In the genomic region with DNA sequence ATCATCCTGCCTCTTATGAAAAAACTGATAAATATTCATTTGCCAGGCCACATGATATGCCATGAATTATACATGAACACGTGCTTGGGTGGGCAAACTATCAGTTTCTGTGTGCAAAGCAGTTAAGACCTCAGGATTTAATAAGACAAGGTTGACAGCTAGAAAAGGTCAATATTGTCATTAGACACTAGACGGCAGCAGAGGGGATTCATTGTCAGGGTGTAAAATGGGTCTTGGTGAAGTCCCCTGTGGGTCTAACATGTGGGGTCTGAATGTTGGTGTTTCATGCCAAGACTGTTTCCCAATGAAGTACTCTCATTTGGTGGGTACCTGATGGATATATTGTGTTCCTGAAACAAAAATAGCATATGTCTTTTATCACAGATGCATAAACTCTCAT, we compare ENCODE assay signal across 8 cellular contexts.
A peak's percentile ranks its signal among the peaks of the same experiment; 100 is the strongest.
DNase-seq lines count a peak whose midpoint lies in the region; TF ChIP-seq lines count a peak whose summit lies in the region.

No MANE protein-coding gene starts in this region.

- H3K9me3 ChIP-seq in MM.1S (replicated peaks; ENCODE audit: insufficient read depth, low read length) = no peaks in the 10 kb centered on the region
- no peaks in the 10 kb centered on the region for H3K9me3 ChIP-seq in SK-N-MC (ENCODE audit: low read depth, low read length)

- H3K27ac ChIP-seq in MM.1S (ENCODE audit: low read length) = no peak overlapping the region
- H3K27ac ChIP-seq in SK-N-MC = no peak overlapping the region

- no peaks in the 10 kb centered on the region for H3K36me3 Mint-ChIP-seq in nephron (ENCODE audit: low read depth)

- no peak overlapping the region for H3K4me3 Mint-ChIP-seq in nephron

- H3K27me3 Mint-ChIP-seq in nephron (ENCODE audit: low read depth) = peaks cover 16% of the 10 kb centered on the region

- no peaks in the 10 kb centered on the region for H3K79me2 ChIP-seq in MM.1S (ENCODE audit: low read length)

- H4K20me1 ChIP-seq in MM.1S (ENCODE audit: insufficient read depth, low read length) = no peaks in the 10 kb centered on the region

- H3K4me1 ChIP-seq in MM.1S (ENCODE audit: low read length) = no peaks in the 10 kb centered on the region

- WGBS in lower leg skin, 2 donors = 12 to 19% methylated on average over 2 of the region's 2 CpGs

- H3F3A ChIP-seq in MM.1S (ENCODE audit: insufficient read depth, low read length) = no peaks in the 10 kb centered on the region

- H3K27me3 ChIP-seq in MM.1S (replicated peaks; ENCODE audit: insufficient read depth, low read length) = peaks cover 25% of the 10 kb centered on the region

- TF ChIP-seq CTCF in GM12865 (IDR thresholded peaks at IDR 0.05; ENCODE audit: insufficient read depth, low read depth, low read length, missing control alignments) (peak; percentile 52), MM.1S (IDR thresholded peaks at IDR 0.05; ENCODE audit: low read length) (0 out of 2 replicates have a peak, but pooled peaks have one; percentile 6), nephron (IDR thresholded peaks at IDR 0.05; ENCODE audit: unreplicated experiment in 3 of 3) (peak in 2 of 3 experiments; percentile 13 to 20), lower leg skin (IDR thresholded peaks at IDR 0.05) (no peak)

- TF ChIP-seq POLR2A in lower leg skin (IDR thresholded peaks at IDR 0.05) = no peak

- no peaks in the 10 kb centered on the region for H3K9me3 Mint-ChIP-seq in nephron

- no peak overlapping the region for H2AFZ ChIP-seq in MM.1S (ENCODE audit: low read length)

- H3K9ac ChIP-seq in MM.1S (ENCODE audit: low read length) = no peak overlapping the region
- no peak overlapping the region for H3K9ac ChIP-seq in SK-N-MC (ENCODE audit: insufficient read length)

- H3K4me3 ChIP-seq in GM12865 (ENCODE audit: low read depth, low read length) = no peak overlapping the region
- no peak overlapping the region for H3K4me3 ChIP-seq in MM.1S (ENCODE audit: low read length)
- H3K4me3 ChIP-seq in SK-N-MC = 0 out of 2 replicates have a peak overlapping the region, but pooled peaks have one; percentile 6
- no peak overlapping the region for H3K4me3 ChIP-seq in lower leg skin (ENCODE audit: low read depth, poor library complexity, severe bottlenecking)

- H3K36me3 ChIP-seq in MM.1S (replicated peaks; ENCODE audit: insufficient read depth, low read length) = no peaks in the 10 kb centered on the region
- H3K36me3 ChIP-seq in SK-N-MC (ENCODE audit: insufficient read depth, low read length) = no peaks in the 10 kb centered on the region

- H3K4me2 ChIP-seq in MM.1S (ENCODE audit: low read depth, low read length) = no peak overlapping the region

- intact Hi-C loops in lower leg skin (cut with DNase I; ENCODE audit: low total_unique reads) = no loop called here

- H3K27ac Mint-ChIP-seq in nephron = no peak overlapping the region

- H3K9me2 ChIP-seq in MM.1S (replicated peaks; ENCODE audit: insufficient read depth, low read length) = no peaks in the 10 kb centered on the region

- H3K4me1 Mint-ChIP-seq in nephron = no peaks in the 10 kb centered on the region

- DNase-seq in GM12865 (ENCODE audit: low read depth) (peak; percentile 40), MM.1S (no peak), SK-N-MC (ENCODE audit: low read depth, low spot score) (no peak), lower leg skin (ENCODE audit: low spot score in 2 of 2) (no peak), H4 (ENCODE audit: low spot score) (no peak), NCI-H1105 (lab: John Stamatoyannopoulos, UW) (no peak)
- no peak for DNase-seq in NK-92 treated with Interleukin-12 subunit alpha and Interleukin-12 subunit beta, amount 100 ng/mL, for 24 hours (lab: John Stamatoyannopoulos, UW)

Comparison
In these comparisons a context has a peak if more than half of its experiments do, and no peak if none do; other contexts are left out.
1. CTCF ChIP-seq: peak in GM12865 (single experiment), MM.1S (single experiment) and nephron (2 of 3); none in lower leg skin (0 of 3).